ENCODE assay signal across 3 cellular contexts in the genomic region with DNA sequence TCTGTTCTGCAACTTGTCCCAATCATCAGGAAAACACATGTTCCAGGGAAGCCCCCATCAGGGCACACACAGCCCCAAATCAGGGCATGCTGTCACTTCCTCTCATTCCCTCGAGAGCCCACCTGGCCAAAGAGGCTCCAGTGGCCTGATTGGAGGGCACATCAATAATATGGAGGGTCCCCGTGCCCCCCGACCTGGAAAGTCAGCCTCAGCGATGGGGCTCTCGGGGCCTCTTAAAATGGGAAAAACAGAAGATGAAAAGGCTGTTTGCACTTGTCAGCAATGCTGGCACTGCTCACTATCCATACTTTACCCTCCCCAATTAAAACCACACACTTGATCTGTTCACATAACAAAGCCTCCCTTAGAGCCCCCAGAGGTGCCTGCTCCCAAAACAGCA.
"Had no signal": no experiment of that assay in that cellular context is flagged by ENCODE, and none has a peak within 500 bp of the region (broad histone marks: within the 10 kb centered on the region; RNA-seq: fewer than 3 reads in every experiment).

No MANE protein-coding gene starts in this region.

- DNase-seq: GDM1, GF-D8 had no signal

- H3K4me3 ChIP-seq: GM12878 had no signal
